8 cellular contexts compared by ENCODE assay signal in genomic region chr1:151762941-151763921, GRCh38. TPM values are rescaled to one million over a fixed set of nuclear protein-coding genes. Genes with fewer than 3 reads are reported as not detected.
DNase-seq lines count a peak whose midpoint lies in the region; ATAC-seq and TF ChIP-seq lines count a peak whose summit lies in the region.

TSS of gene MRPL9 (minus strand) at chr1:151763496. CDS start at chr1:151763479, 17 bp downstream.

- intact Hi-C loops in left colon (cut with DNase I, micrococcal nuclease) = no loop called here

- POLR2A ChIA-PET in activated CD4-positive, alpha-beta T cell treated with anti-CD3 and anti-CD28 coated beads, Interleukin-2, amount 10 ng/mL, durations not matched to agents 7 days and 5 days (lab: Charles Lee) = interaction anchor here (0.6 kb wide), 2 partner anchors 94 to 283 kb away, joined by 3 read pairs; no protein-coding TSS in a partner anchor

- H3K9me3 Mint-ChIP-seq in activated CD4-positive, alpha-beta T cell treated with anti-CD3 and anti-CD28 coated beads, Interleukin-2, amount 10 ng/mL, durations not matched to agents 7 days and 5 days = no peaks in the 10 kb centered on the region

- H3K27me3 Mint-ChIP-seq in activated CD4-positive, alpha-beta T cell treated with anti-CD3 and anti-CD28 coated beads, Interleukin-2, amount 10 ng/mL, durations not matched to agents 7 days and 5 days = no peaks in the 10 kb centered on the region

- H3K4me3 Mint-ChIP-seq in activated CD4-positive, alpha-beta T cell treated with anti-CD3 and anti-CD28 coated beads, Interleukin-2, amount 10 ng/mL, durations not matched to agents 7 days and 5 days = peak within 1 kb of the TSS; percentile 87

- ATAC-seq in HG03457 (IDR thresholded peaks at IDR 0.05; ENCODE audit: unreplicated experiment) (peak; percentile 85), left colon (peak; percentile 98)

- CTCF ChIA-PET in activated CD4-positive, alpha-beta T cell treated with anti-CD3 and anti-CD28 coated beads, Interleukin-2, amount 10 ng/mL, durations not matched to agents 7 days and 5 days (lab: Charles Lee) = interaction anchor here (0.6 to 1.8 kb wide), 10 partner anchors 9 to 221 kb away, joined by 3 to 8 read pairs (median 3); no protein-coding TSS in a partner anchor

- H3K27ac Mint-ChIP-seq in activated CD4-positive, alpha-beta T cell treated with anti-CD3 and anti-CD28 coated beads, Interleukin-2, amount 10 ng/mL, durations not matched to agents 7 days and 5 days = peak within 1 kb of the TSS; percentile 97

- peaks cover 21% of the 10 kb centered on the region for H3K36me3 Mint-ChIP-seq in activated CD4-positive, alpha-beta T cell treated with anti-CD3 and anti-CD28 coated beads, Interleukin-2, amount 10 ng/mL, durations not matched to agents 7 days and 5 days (ENCODE audit: low read depth)

- TF ChIP-seq POLR2A in GM19193 (IDR thresholded peaks at IDR 0.05; ENCODE audit: extremely low read depth, insufficient read depth, insufficient read length) = peak; percentile 79

- DNase-seq in AG20443 (ENCODE audit: low spot score) = peak; percentile 97
- peak; percentile 94 for DNase-seq in NCI-H526 treated with DMSO at 0.1 percent for 48 hours (lab: John Stamatoyannopoulos, UW)
- peak; percentile 88 for DNase-seq in activated CD4-positive, alpha-beta T cell treated with anti-CD3 and anti-CD28 coated beads, Interleukin-2, amount 10 ng/mL, durations not matched to agents 7 days and 5 days
- peak; percentile 15 for DNase-seq in cortex of kidney (lab: John Stamatoyannopoulos, UW)
- peak; percentile 73 to 88 for DNase-seq in left colon
- DNase-seq in stimulated activated CD4-positive, alpha-beta T cell treated with anti-CD3 and anti-CD28 coated beads, Interleukin-1b, Interleukin-23, amount 100 ng/mL, for 4 hours (ENCODE audit: low read depth in 2 of 2) = peak; percentile 76 to 79

- peaks cover 41% of the 10 kb centered on the region for H3K4me1 Mint-ChIP-seq in activated CD4-positive, alpha-beta T cell treated with anti-CD3 and anti-CD28 coated beads, Interleukin-2, amount 10 ng/mL, durations not matched to agents 7 days and 5 days

RNA-seq across cellular contexts. Expression of gene MRPL9, which starts in this region (rescaled TPM):
- 100 to 1,000 TPM; 110 to 117 TPM for total RNA-seq in activated CD4-positive, alpha-beta T cell treated with anti-CD3 and anti-CD28 coated beads, Interleukin-2, amount 10 ng/mL, durations not matched to agents 7 days and 5 days
- total RNA-seq in left colon = 10 to 100 TPM; 44.8 to 47.5 TPM

Comparison
In these comparisons a context has a peak if more than half of its experiments do, and no peak if none do; other contexts are left out.
1. Peak in every context shown above with its lines: DNase-seq and ATAC-seq.
2. DNase-seq: peak in every context shown above with its lines; median percentile 97 in AG20443; 94 in NCI-H526 treated with DMSO at 0.1 percent for 48 hours; 88 in activated CD4-positive, alpha-beta T cell treated with anti-CD3 and anti-CD28 coated beads, Interleukin-2, amount 10 ng/mL, durations not matched to agents 7 days and 5 days; 80 in left colon; 78 in stimulated activated CD4-positive, alpha-beta T cell treated with anti-CD3 and anti-CD28 coated beads, Interleukin-1b, Interleukin-23, amount 100 ng/mL, for 4 hours; 15 in cortex of kidney.